Comparison of ENCODE assay signal across 1 cellular context in genomic region chr17:80967404-80967872, GRCh38.
A peak's percentile ranks its signal among the peaks of the same experiment; 100 is the strongest.
TF ChIP-seq lines count a peak whose summit lies in the region.

No MANE protein-coding gene starts in this region.

TF ChIP-seq in K562, 482 proteins besides CTCF, POLR2A, EP300 and RAD21 (continued from another document):
- TF ChIP-seq, protein P1, sequence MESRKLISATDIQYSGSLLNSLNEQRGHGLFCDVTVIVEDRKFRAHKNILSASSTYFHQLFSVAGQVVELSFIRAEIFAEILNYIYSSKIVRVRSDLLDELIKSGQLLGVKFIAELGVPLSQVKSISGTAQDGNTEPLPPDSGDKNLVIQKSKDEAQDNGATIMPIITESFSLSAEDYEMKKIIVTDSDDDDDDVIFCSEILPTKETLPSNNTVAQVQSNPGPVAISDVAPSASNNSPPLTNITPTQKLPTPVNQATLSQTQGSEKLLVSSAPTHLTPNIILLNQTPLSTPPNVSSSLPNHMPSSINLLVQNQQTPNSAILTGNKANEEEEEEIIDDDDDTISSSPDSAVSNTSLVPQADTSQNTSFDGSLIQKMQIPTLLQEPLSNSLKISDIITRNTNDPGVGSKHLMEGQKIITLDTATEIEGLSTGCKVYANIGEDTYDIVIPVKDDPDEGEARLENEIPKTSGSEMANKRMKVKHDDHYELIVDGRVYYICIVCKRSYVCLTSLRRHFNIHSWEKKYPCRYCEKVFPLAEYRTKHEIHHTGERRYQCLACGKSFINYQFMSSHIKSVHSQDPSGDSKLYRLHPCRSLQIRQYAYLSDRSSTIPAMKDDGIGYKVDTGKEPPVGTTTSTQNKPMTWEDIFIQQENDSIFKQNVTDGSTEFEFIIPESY (CRISPR knock-in tag; IDR thresholded peaks at IDR 0.05), result 0 out of 2 replicates have a peak, but pooled peaks have one; percentile 36
- TF ChIP-seq POLR2G (IDR thresholded peaks at IDR 0.05; ENCODE audit: low read depth, low read length), result peak; percentile 75
